Comparison of ENCODE assay signal across 19 cellular contexts in genomic region chr1:93489756-93490155, GRCh38.
"Had no signal": no experiment of that assay in that cellular context is flagged by ENCODE, and none has a peak within 500 bp of the region (broad histone marks: within the 10 kb centered on the region; RNA-seq: fewer than 3 reads in every experiment).

No MANE protein-coding gene starts in this region.

- H3K4me1 Mint-ChIP-seq: activated naive CD4-positive, alpha-beta T cell treated with anti-CD3 and anti-CD28 coated beads, Interleukin-2, amount 50 U/mL, for 24 hours; natural killer cell had no signal

- DNase-seq: activated CD4-positive, alpha-beta T cell treated with anti-CD3 and anti-CD28 coated beads, Interleukin-2, amount 50 U/mL, for 4 hours; activated CD4-positive, CD25-positive, alpha-beta regulatory T cell treated with anti-CD3 and anti-CD28 coated beads, Interleukin-2, amount 50 U/mL, for 72 hours; activated effector memory CD4-positive, alpha-beta T cell treated with Interleukin-2 at 50 U/mL for 16 hours; activated T-cell treated with anti-CD3 and anti-CD28 coated beads, Interleukin-2, amount 50 U/mL, for 1 hour; amygdala; mucosa of descending colon; natural killer cell; nucleus accumbens; psoas muscle; right lobe of liver; spleen; stimulated activated CD4-positive, alpha-beta T cell treated with anti-CD3 and anti-CD28 coated beads, Interleukin-1b, Interleukin-23, amount 100 ng/mL, for 48 hours; stimulated activated naive CD4-positive, alpha-beta T cell; T-helper 2 cell; upper lobe of left lung had no signal

- H3K36me3 Mint-ChIP-seq: activated naive CD4-positive, alpha-beta T cell treated with anti-CD3 and anti-CD28 coated beads, Interleukin-2, amount 50 U/mL, for 24 hours; natural killer cell had no signal

- H3K9me3 Mint-ChIP-seq: activated naive CD4-positive, alpha-beta T cell treated with anti-CD3 and anti-CD28 coated beads, Interleukin-2, amount 50 U/mL, for 24 hours; natural killer cell had no signal

- H3K27ac Mint-ChIP-seq: activated naive CD4-positive, alpha-beta T cell treated with anti-CD3 and anti-CD28 coated beads, Interleukin-2, amount 50 U/mL, for 24 hours; natural killer cell had no signal

- H3K36me3 ChIP-seq: breast epithelium, right lobe of liver, spleen, suprapubic skin, upper lobe of left lung had no signal

- ATAC-seq: natural killer cell, psoas muscle, right lobe of liver had no signal

- H3K4me1 ChIP-seq: psoas muscle, right lobe of liver had no signal

- H3K9me3 ChIP-seq: breast epithelium, mucosa of descending colon, psoas muscle, right lobe of liver, spleen, suprapubic skin, upper lobe of left lung had no signal

- H3K4me3 ChIP-seq: breast epithelium, lung, mucosa of descending colon, psoas muscle, right lobe of liver, spleen, suprapubic skin, upper lobe of left lung had no signal

- H3K27ac ChIP-seq: psoas muscle, right lobe of liver, spleen, suprapubic skin, upper lobe of left lung had no signal

- H3K4me3 Mint-ChIP-seq: activated naive CD4-positive, alpha-beta T cell treated with anti-CD3 and anti-CD28 coated beads, Interleukin-2, amount 50 U/mL, for 24 hours; natural killer cell had no signal

- H3K27me3 ChIP-seq: breast epithelium, right lobe of liver, spleen, suprapubic skin, upper lobe of left lung had no signal
